ENCODE assay signal across 23 cellular contexts in genomic region chr3:139897759-139898158, GRCh38. TPM values are rescaled to one million over a fixed set of nuclear protein-coding genes. Genes with fewer than 3 reads are reported as not detected.
"Had no signal": no experiment of that assay in that cellular context is flagged by ENCODE, and none has a peak within 500 bp of the region (broad histone marks: within the 10 kb centered on the region; RNA-seq: fewer than 3 reads in every experiment).

No MANE protein-coding gene starts in this region.

- H2AFZ ChIP-seq: parathyroid adenoma had no signal

- H3K27ac ChIP-seq: dorsolateral prefrontal cortex, gastrocnemius medialis, heart right ventricle, parathyroid adenoma, psoas muscle, spleen, tibial artery, upper lobe of left lung, uterus had no signal

- H3K9me3 ChIP-seq: gastrocnemius medialis, psoas muscle, tibial artery, upper lobe of left lung, uterus had no signal

- ATAC-seq: esophagus mucosa; gastrocnemius medialis; heart right ventricle; naive thymus-derived CD4-positive, alpha-beta T cell; psoas muscle; sciatic nerve; stimulated activated memory B cell treated with anti-CD40 and anti-IgM and Interleukin-4, amounts not matched to agents 10 μg/mL and 1 μg/mL and 100 μg/mL, for 72 hours had no signal

- H3K36me3 ChIP-seq: gastrocnemius medialis, heart right ventricle, spleen, tibial artery, upper lobe of left lung, uterus had no signal

- DNase-seq: dorsolateral prefrontal cortex; effector CD8-positive, alpha-beta T cell; gastrocnemius medialis; heart right ventricle; hypothalamus; kidney glomerular epithelial cell; naive thymus-derived CD4-positive, alpha-beta T cell; nephron progenitor cell; psoas muscle; retina; spleen; stimulated activated CD4-positive, alpha-beta T cell treated with anti-CD3 and anti-CD28 coated beads, Interleukin-15, amount 100 ng/mL, for 24 hours; stimulated activated CD4-positive, alpha-beta T cell treated with anti-CD3 and anti-CD28 coated beads, Interleukin-1b, Interleukin-23, amount 100 ng/mL, for 48 hours; stimulated activated CD4-positive, alpha-beta T cell treated with anti-CD3 and anti-CD28 coated beads, Interleukin-4, amount 100 ng/mL, for 24 hours; tibial artery; upper lobe of left lung; uterus had no signal

- H3K4me1 ChIP-seq: parathyroid adenoma, psoas muscle, spleen, tibial artery, upper lobe of left lung, uterus had no signal

- H3K27me3 Mint-ChIP-seq: stimulated activated memory B cell treated with anti-CD40 and anti-IgM and Interleukin-4, amounts not matched to agents 10 μg/mL and 1 μg/mL and 100 μg/mL, for 72 hours had no signal

- H3K27me3 ChIP-seq: dorsolateral prefrontal cortex, gastrocnemius medialis, heart right ventricle, spleen, tibial artery, upper lobe of left lung, uterus had no signal

- H3K4me3 ChIP-seq: dorsolateral prefrontal cortex, gastrocnemius medialis, heart right ventricle, psoas muscle, spleen, tibial artery, upper lobe of left lung, uterus had no signal

- H3K4me3 Mint-ChIP-seq: naive thymus-derived CD4-positive, alpha-beta T cell; nephron progenitor cell; stimulated activated memory B cell treated with anti-CD40 and anti-IgM and Interleukin-4, amounts not matched to agents 10 μg/mL and 1 μg/mL and 100 μg/mL, for 72 hours; stimulated activated naive CD8-positive, alpha-beta T cell treated with anti-CD3 and anti-CD28 coated beads, Interleukin-15, Interleukin-2, amounts not matched to agents 100 ng/mL and 50 ng/mL, for 24 hours had no signal

- H3K79me2 ChIP-seq: parathyroid adenoma had no signal

- H3K27ac Mint-ChIP-seq: naive thymus-derived CD4-positive, alpha-beta T cell; nephron progenitor cell; stimulated activated memory B cell treated with anti-CD40 and anti-IgM and Interleukin-4, amounts not matched to agents 10 μg/mL and 1 μg/mL and 100 μg/mL, for 72 hours; stimulated activated naive CD8-positive, alpha-beta T cell treated with anti-CD3 and anti-CD28 coated beads, Interleukin-15, Interleukin-2, amounts not matched to agents 100 ng/mL and 50 ng/mL, for 24 hours had no signal

- H3K4me1 Mint-ChIP-seq: naive thymus-derived CD4-positive, alpha-beta T cell; stimulated activated memory B cell treated with anti-CD40 and anti-IgM and Interleukin-4, amounts not matched to agents 10 μg/mL and 1 μg/mL and 100 μg/mL, for 72 hours had no signal

- H3K36me3 Mint-ChIP-seq: naive thymus-derived CD4-positive, alpha-beta T cell; stimulated activated memory B cell treated with anti-CD40 and anti-IgM and Interleukin-4, amounts not matched to agents 10 μg/mL and 1 μg/mL and 100 μg/mL, for 72 hours had no signal

RNA-seq across cellular contexts. Expression of gene CLSTN2, which starts 37.2 kb away (rescaled TPM):
- total RNA-seq: mononuclear cell had no signal
- polyA plus RNA-seq: naive thymus-derived CD4-positive, alpha-beta T cell had no signal
